Comparison of ENCODE assay signal across 10 cellular contexts in genomic region chr11:110525883-110526282, GRCh38.
DNase-seq lines count a peak whose midpoint lies in the region; ATAC-seq and TF ChIP-seq lines count a peak whose summit lies in the region.
"Had no signal": no experiment of that assay in that cellular context is flagged by ENCODE, and none has a peak within 500 bp of the region (broad histone marks: within the 10 kb centered on the region; RNA-seq: fewer than 3 reads in every experiment).

No MANE protein-coding gene starts in this region.

- no peaks in the 10 kb centered on the region for H3F3A ChIP-seq in SK-N-SH (replicated peaks; ENCODE audit: insufficient read depth)

- no peak for TF ChIP-seq RAD21 in SK-N-SH (IDR thresholded peaks at IDR 0.05; ENCODE audit: low read length)

- no peak overlapping the region for H3K9ac ChIP-seq in SK-N-SH

- WGBS in SK-N-SH (ENCODE audit: low lambda C conversion rate), result 0% methylated on average over 1 of the region's 1 CpG

- H3K79me2 ChIP-seq in SK-N-SH (ENCODE audit: insufficient read depth) (no peaks in the 10 kb centered on the region), osteoblast (ENCODE audit: insufficient read depth, low read length) (no peaks in the 10 kb centered on the region)

- DNase-seq in SK-N-SH, result no peak
- DNase-seq in osteoblast (ENCODE audit: insufficient read length, low spot score, missing footprints), result no peak
- DNase-seq in NCI-H1694 treated with DMSO at 0.1 percent for 48 hours (lab: John Stamatoyannopoulos, UW), result no peak
- DNase-seq in cerebellum (ENCODE audit: low spot score), result no peak
- DNase-seq: natural killer cell had no signal

- TF ChIP-seq EP300 in SK-N-SH (IDR thresholded peaks at IDR 0.05; ENCODE audit: borderline replicate concordance in 1 of 2, low read depth in 1 of 2, low read length in 1 of 2), result no peak; a peak in 1 of 4 replicates

- H3K9me3 ChIP-seq in SK-N-SH (no peaks in the 10 kb centered on the region), osteoblast (ENCODE audit: low read depth, low read length) (no peaks in the 10 kb centered on the region)

- ATAC-seq in GM18870 (IDR thresholded peaks at IDR 0.05; ENCODE audit: unreplicated experiment) (peak; percentile 82), HG03064 (IDR thresholded peaks at IDR 0.05; ENCODE audit: low read depth, unreplicated experiment) (peak; percentile 66), GM18519 (IDR thresholded peaks at IDR 0.05; ENCODE audit: low FRiP score, unreplicated experiment) (no peak), HG03039 (IDR thresholded peaks at IDR 0.05; ENCODE audit: unreplicated experiment) (no peak)

- H3K36me3 ChIP-seq in SK-N-SH (replicated peaks in 1 of 2; ENCODE audit: control insufficient read depth in 1 of 2, insufficient read depth in 2 of 2, low read length in 1 of 2), result no peaks in the 10 kb centered on the region
- H3K36me3 ChIP-seq in osteoblast (ENCODE audit: insufficient read depth, low read length), result no peaks in the 10 kb centered on the region

- H4K20me1 ChIP-seq in SK-N-SH (ENCODE audit: insufficient read depth), result no peaks in the 10 kb centered on the region
- H4K20me1 ChIP-seq in osteoblast (ENCODE audit: insufficient read depth, low read length), result no peaks in the 10 kb centered on the region

- H3K27me3 ChIP-seq in SK-N-SH (ENCODE audit: insufficient read depth), result no peaks in the 10 kb centered on the region
- no peaks in the 10 kb centered on the region for H3K27me3 ChIP-seq in osteoblast (ENCODE audit: insufficient read depth, low read length)

- TF ChIP-seq CTCF in SK-N-SH (IDR thresholded peaks at IDR 0.05) (no peak), osteoblast (IDR thresholded peaks at IDR 0.05; ENCODE audit: extremely low read depth, low read depth, low read length) (no peak)

- H3K9me2 ChIP-seq in SK-N-SH, result no peaks in the 10 kb centered on the region

- CTCF ChIA-PET in SK-N-SH (lab: Yijun Ruan, JAX), result no interaction called here

- H2AFZ ChIP-seq in SK-N-SH (ENCODE audit: low read depth) (no peak overlapping the region), osteoblast (ENCODE audit: low read length) (no peak overlapping the region)

- no peak overlapping the region; the same call in 1 of the 2 replicates for H3K4me2 ChIP-seq in SK-N-SH
- H3K4me2 ChIP-seq in osteoblast (ENCODE audit: insufficient read depth, low read length), result peak overlapping the region; percentile 11

- no peak overlapping the region for H3K4me3 ChIP-seq in SK-N-SH (ENCODE audit: low read depth in 2 of 2, low read length in 1 of 2)
- no peak overlapping the region for H3K4me3 ChIP-seq in osteoblast (ENCODE audit: insufficient read depth, low read length)

- H3K27ac ChIP-seq in SK-N-SH (ENCODE audit: low read depth in 2 of 2, low read length in 1 of 2) (peak overlapping the region in 1 of 2 experiments; percentile 71; a peak in 2 of 4 replicates), osteoblast (ENCODE audit: low read depth, low read length) (no peak overlapping the region)
- H3K27ac ChIP-seq: HL-60 had no signal

- POLR2A ChIA-PET in SK-N-SH (lab: Yijun Ruan, JAX), result no interaction called here

- peaks cover 12 to 17% of the 10 kb centered on the region in 2 experiments; a peak in 2 of 4 replicates for H3K4me1 ChIP-seq in SK-N-SH (ENCODE audit: control insufficient read depth in 1 of 2, insufficient read depth in 2 of 2, low read depth in 1 of 2, low read length in 1 of 2)
- peaks cover 16% of the 10 kb centered on the region for H3K4me1 ChIP-seq in osteoblast (ENCODE audit: insufficient read depth, low read length)

TF ChIP-seq in SK-N-SH, 30 proteins besides CTCF, POLR2A, EP300 and RAD21:
- TF ChIP-seq EZH2phosphoT487 (IDR thresholded peaks at IDR 0.05; ENCODE audit: borderline replicate concordance, low read depth) (no peak), NFIC (IDR thresholded peaks at IDR 0.05; ENCODE audit: borderline replicate concordance) (peak; percentile 28; the same call in 1 of the 2 replicates), TAF1 (IDR thresholded peaks at IDR 0.05; ENCODE audit: borderline replicate concordance, low read depth, low read length) (no peak), REST (IDR thresholded peaks at IDR 0.05; ENCODE audit: low read depth, low read length) (no peak), TCF12 (IDR thresholded peaks at IDR 0.05) (peak; percentile 46)
TF ChIP-seq in SK-N-SH: peak in this region for 2.

Comparison
In these comparisons a context has a peak if more than half of its experiments do, and no peak if none do; other contexts are left out.
1. ATAC-seq: peak in GM18870 (single experiment) and HG03064 (single experiment); none in GM18519 (single experiment) and HG03039 (single experiment).